1 cellular context compared by ENCODE assay signal in the genomic region with DNA sequence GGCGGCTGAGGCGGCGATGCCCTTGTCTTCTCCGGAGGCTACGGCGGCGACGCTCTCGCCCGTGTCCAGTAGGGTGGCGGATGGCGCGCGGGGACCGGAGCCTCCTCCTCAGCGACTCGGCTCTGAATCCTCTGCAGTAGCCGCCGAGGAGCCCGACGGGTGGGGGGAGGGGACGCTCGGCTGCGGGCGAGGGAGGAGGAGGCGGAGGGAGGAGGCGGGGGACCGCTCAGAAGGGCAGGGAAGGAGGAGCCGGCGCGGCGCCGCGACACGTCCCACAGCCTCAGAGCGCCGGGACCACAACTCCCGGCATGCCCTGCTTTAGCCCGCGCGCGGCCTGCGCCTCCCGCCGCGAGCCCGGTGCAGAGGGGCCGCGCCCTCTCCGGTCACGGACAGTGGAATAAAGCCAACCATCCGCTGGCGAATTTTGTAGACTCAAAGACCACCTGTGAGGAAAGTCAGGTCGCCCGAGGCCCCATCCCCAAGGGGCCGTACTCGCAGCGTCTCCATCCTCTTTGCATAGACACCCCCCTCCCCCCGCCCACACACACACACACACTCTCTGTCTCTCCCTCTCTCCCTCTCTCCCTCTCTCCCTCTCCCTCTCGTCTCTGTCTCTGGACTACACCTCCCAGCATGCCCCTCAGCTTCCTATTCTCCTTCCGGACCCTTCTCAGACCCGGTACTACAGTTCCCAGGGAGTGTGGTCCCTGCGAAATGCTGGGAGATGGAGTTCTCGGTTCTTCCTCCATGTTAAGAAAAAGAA.
TF ChIP-seq lines count a peak whose summit lies in the region.

FAM168A (minus strand) TSS at position 157 of the 763 bp plus-strand sequence. CDS start 129,638 bp downstream, outside the sequence.

TF ChIP-seq in K562, 482 proteins besides CTCF, POLR2A, EP300 and RAD21 (continued from another document and continues in another):
- TF ChIP-seq, protein P1, sequence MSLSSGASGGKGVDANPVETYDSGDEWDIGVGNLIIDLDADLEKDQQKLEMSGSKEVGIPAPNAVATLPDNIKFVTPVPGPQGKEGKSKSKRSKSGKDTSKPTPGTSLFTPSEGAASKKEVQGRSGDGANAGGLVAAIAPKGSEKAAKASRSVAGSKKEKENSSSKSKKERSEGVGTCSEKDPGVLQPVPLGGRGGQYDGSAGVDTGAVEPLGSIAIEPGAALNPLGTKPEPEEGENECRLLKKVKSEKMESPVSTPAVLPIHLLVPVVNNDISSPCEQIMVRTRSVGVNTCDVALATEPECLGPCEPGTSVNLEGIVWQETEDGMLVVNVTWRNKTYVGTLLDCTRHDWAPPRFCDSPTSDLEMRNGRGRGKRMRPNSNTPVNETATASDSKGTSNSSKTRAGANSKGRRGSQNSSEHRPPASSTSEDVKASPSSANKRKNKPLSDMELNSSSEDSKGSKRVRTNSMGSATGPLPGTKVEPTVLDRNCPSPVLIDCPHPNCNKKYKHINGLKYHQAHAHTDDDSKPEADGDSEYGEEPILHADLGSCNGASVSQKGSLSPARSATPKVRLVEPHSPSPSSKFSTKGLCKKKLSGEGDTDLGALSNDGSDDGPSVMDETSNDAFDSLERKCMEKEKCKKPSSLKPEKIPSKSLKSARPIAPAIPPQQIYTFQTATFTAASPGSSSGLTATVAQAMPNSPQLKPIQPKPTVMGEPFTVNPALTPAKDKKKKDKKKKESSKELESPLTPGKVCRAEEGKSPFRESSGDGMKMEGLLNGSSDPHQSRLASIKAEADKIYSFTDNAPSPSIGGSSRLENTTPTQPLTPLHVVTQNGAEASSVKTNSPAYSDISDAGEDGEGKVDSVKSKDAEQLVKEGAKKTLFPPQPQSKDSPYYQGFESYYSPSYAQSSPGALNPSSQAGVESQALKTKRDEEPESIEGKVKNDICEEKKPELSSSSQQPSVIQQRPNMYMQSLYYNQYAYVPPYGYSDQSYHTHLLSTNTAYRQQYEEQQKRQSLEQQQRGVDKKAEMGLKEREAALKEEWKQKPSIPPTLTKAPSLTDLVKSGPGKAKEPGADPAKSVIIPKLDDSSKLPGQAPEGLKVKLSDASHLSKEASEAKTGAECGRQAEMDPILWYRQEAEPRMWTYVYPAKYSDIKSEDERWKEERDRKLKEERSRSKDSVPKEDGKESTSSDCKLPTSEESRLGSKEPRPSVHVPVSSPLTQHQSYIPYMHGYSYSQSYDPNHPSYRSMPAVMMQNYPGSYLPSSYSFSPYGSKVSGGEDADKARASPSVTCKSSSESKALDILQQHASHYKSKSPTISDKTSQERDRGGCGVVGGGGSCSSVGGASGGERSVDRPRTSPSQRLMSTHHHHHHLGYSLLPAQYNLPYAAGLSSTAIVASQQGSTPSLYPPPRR (CRISPR knock-in tag; IDR thresholded peaks at IDR 0.05; ENCODE audit: borderline replicate concordance) = peak; percentile 14; the same call in 1 of the 2 replicates
- TF ChIP-seq PHF8 (IDR thresholded peaks at IDR 0.05; ENCODE audit: borderline replicate concordance, low read length) (peak; percentile 64; the same call in 1 of the 2 replicates), BCLAF1 (IDR thresholded peaks at IDR 0.05; ENCODE audit: borderline replicate concordance in 1 of 2, control insufficient read depth in 1 of 2, low read depth in 2 of 2, low read length in 1 of 2) (0 out of 4 replicates have a peak, but pooled peaks of 1 of the 2 experiments have one; percentile 61), PCBP2 (IDR thresholded peaks at IDR 0.05; ENCODE audit: low read depth, low read length, poor library complexity, severe bottlenecking) (peak; percentile 54), TOE1 (IDR thresholded peaks at IDR 0.05; ENCODE audit: borderline replicate concordance) (no peak; the same call in 1 of the 2 replicates), TOE1 (CRISPR knock-in tag; IDR thresholded peaks at IDR 0.05; ENCODE audit: borderline replicate concordance, low read depth) (no peak), POLR3A (IDR thresholded peaks at IDR 0.05; ENCODE audit: borderline replicate concordance, extremely low read depth, insufficient read depth, insufficient read length) (no peak), CXXC5 (CRISPR knock-in tag; IDR thresholded peaks at IDR 0.05) (peak; percentile 93), TRIM24 (IDR thresholded peaks at IDR 0.05) (peak in 1 of 2 experiments; percentile 83; a peak in 2 of 4 replicates), YY1 (IDR thresholded peaks at IDR 0.05; ENCODE audit: borderline replicate concordance in 1 of 3, control insufficient read depth in 1 of 3, extremely low read depth in 1 of 3, insufficient read depth in 3 of 3, insufficient read length in 1 of 3, insufficient replicate concordance in 2 of 3, low read depth in 1 of 3, low read length in 2 of 3) (peak in 2 of 3 experiments; percentile 51 to 80), CCNT2 (IDR thresholded peaks at IDR 0.05; ENCODE audit: borderline replicate concordance, extremely low read depth, insufficient read length, low read depth, low read length) (no peak), ZNF143 (CRISPR knock-in tag; IDR thresholded peaks at IDR 0.05) (peak; percentile 92), E2F6 (IDR thresholded peaks at IDR 0.05; ENCODE audit: borderline replicate concordance in 1 of 2, extremely low read depth in 1 of 2, insufficient read depth in 1 of 2, insufficient read length in 1 of 2, low read depth in 1 of 2, low read length in 1 of 2, poor library complexity in 1 of 2, severe bottlenecking in 1 of 2) (peak; percentile 21 to 26), NFIC (IDR thresholded peaks at IDR 0.05) (peak; percentile 79), ZKSCAN3 (CRISPR knock-in tag; IDR thresholded peaks at IDR 0.05) (no peak), ZNF707 (CRISPR knock-in tag; conservative IDR thresholded peaks at IDR 0.05) (no peak), ELF4 (CRISPR knock-in tag; IDR thresholded peaks at IDR 0.05) (peak; percentile 78; the same call in 1 of the 2 replicates), TEAD1 (CRISPR knock-in tag; IDR thresholded peaks at IDR 0.05) (no peak), L3MBTL2 (IDR thresholded peaks at IDR 0.05) (peak; percentile 33; the same call in 1 of the 2 replicates), MBD2 (IDR thresholded peaks at IDR 0.05; ENCODE audit: borderline replicate concordance, low read depth) (peak; percentile 92), FUS (optimal IDR thresholded peaks at IDR 0.05; ENCODE audit: low read depth, low read length) (peak; percentile 45), ZNF766 (CRISPR knock-in tag; conservative IDR thresholded peaks at IDR 0.05) (peak; percentile 82), ZNF316 (IDR thresholded peaks at IDR 0.05) (no peak), EGR1 (conservative IDR thresholded peaks at IDR 0.05) (peak; percentile 97), OTX1 (CRISPR knock-in tag; IDR thresholded peaks at IDR 0.05) (peak; percentile 54; the same call in 1 of the 2 replicates), ZNF140 (CRISPR knock-in tag; IDR thresholded peaks at IDR 0.05) (no peak), TFAP4 (CRISPR knock-in tag; IDR thresholded peaks at IDR 0.05; ENCODE audit: borderline replicate concordance) (peak; percentile 71; the same call in 1 of the 2 replicates), ARID1B (IDR thresholded peaks at IDR 0.05) (0 out of 2 replicates have a peak, but pooled peaks have one; percentile 6), NRF1 (conservative IDR thresholded peaks at IDR 0.05 in 1 of 2, IDR thresholded peaks at IDR 0.05 in 1 of 2) (peak; percentile 83 to 86), SMC3 (conservative IDR thresholded peaks at IDR 0.05; ENCODE audit: insufficient read depth, low read depth, low read length) (no peak), PHTF2 (CRISPR knock-in tag; IDR thresholded peaks at IDR 0.05) (no peak), MTA3 (IDR thresholded peaks at IDR 0.05; ENCODE audit: borderline replicate concordance) (no peak), SP1 (CRISPR knock-in tag; IDR thresholded peaks at IDR 0.05) (peak; percentile 76; the same call in 1 of the 2 replicates), PHB2 (IDR thresholded peaks at IDR 0.05; ENCODE audit: low read depth) (no peak), POLR2AphosphoS5 (IDR thresholded peaks at IDR 0.05; ENCODE audit: control insufficient read depth, insufficient read depth, low read depth, low read length) (peak; percentile 73; the same call in 1 of the 2 replicates), KDM5B (IDR thresholded peaks at IDR 0.05; ENCODE audit: insufficient replicate concordance, low read depth, low read length) (peak; percentile 75), KLF1 (tag; IDR thresholded peaks at IDR 0.05) (peak; percentile 81), ETV5 (CRISPR knock-in tag; IDR thresholded peaks at IDR 0.05; ENCODE audit: low read depth) (no peak; the same call in 1 of the 2 replicates), ARID2 (IDR thresholded peaks at IDR 0.05) (no peak)
- TF ChIP-seq, protein P2, sequence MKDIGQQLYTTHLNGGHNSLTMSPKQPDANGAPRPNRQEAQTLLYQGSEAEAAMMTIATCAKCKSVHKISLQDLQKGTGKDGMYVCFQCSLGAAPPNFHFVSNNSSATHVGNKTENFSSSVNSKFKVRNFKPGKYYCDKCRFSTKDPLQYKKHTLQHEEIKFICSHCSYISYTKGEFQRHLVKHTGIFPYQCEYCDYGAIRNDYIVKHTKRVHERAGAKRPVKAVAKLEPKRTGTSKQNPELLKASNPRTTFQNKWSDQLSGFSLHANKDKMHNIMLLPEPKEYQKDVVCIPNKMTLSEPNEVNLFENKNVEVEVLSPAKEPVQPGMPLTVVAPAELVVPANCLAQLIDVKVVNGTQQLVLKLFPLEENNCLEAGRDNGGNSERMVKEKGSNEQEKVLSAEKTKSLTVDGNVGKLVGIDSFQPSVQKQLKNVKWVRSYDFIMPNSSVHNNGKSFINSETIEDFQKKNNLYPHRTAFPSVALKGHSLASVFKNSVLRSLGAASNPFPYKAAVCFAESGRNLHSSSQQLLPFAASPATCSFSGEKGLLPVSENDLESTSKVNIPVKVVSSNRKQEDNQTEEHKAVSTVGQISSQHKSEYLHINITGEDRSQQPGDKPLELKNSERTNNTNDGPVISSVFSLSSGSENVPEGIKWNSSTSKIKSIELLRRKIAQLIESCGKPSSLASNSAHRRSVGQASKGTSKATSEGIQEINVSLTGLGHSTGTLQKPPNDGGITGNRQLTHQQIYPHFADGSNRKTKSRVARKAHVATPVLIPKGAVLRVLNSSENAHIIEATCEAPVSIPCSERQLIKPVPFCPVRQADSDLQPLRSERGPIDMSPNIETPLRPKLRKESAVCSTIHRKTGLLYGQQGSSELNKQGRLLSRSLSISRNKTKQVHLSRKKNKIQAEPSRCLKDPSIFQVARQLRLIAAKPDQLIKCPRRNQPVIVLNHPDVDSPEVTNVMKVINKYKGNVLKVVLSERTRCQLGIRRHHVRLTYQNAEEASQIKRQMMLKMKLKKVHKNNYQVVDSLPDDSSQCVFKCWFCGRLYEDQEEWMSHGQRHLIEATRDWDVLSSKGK (CRISPR knock-in tag; IDR thresholded peaks at IDR 0.05) = no peak
- TF ChIP-seq, protein P3, sequence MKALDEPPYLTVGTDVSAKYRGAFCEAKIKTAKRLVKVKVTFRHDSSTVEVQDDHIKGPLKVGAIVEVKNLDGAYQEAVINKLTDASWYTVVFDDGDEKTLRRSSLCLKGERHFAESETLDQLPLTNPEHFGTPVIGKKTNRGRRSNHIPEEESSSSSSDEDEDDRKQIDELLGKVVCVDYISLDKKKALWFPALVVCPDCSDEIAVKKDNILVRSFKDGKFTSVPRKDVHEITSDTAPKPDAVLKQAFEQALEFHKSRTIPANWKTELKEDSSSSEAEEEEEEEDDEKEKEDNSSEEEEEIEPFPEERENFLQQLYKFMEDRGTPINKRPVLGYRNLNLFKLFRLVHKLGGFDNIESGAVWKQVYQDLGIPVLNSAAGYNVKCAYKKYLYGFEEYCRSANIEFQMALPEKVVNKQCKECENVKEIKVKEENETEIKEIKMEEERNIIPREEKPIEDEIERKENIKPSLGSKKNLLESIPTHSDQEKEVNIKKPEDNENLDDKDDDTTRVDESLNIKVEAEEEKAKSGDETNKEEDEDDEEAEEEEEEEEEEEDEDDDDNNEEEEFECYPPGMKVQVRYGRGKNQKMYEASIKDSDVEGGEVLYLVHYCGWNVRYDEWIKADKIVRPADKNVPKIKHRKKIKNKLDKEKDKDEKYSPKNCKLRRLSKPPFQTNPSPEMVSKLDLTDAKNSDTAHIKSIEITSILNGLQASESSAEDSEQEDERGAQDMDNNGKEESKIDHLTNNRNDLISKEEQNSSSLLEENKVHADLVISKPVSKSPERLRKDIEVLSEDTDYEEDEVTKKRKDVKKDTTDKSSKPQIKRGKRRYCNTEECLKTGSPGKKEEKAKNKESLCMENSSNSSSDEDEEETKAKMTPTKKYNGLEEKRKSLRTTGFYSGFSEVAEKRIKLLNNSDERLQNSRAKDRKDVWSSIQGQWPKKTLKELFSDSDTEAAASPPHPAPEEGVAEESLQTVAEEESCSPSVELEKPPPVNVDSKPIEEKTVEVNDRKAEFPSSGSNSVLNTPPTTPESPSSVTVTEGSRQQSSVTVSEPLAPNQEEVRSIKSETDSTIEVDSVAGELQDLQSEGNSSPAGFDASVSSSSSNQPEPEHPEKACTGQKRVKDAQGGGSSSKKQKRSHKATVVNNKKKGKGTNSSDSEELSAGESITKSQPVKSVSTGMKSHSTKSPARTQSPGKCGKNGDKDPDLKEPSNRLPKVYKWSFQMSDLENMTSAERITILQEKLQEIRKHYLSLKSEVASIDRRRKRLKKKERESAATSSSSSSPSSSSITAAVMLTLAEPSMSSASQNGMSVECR (CRISPR knock-in tag; IDR thresholded peaks at IDR 0.05) = peak; percentile 81
